In the genomic region with DNA sequence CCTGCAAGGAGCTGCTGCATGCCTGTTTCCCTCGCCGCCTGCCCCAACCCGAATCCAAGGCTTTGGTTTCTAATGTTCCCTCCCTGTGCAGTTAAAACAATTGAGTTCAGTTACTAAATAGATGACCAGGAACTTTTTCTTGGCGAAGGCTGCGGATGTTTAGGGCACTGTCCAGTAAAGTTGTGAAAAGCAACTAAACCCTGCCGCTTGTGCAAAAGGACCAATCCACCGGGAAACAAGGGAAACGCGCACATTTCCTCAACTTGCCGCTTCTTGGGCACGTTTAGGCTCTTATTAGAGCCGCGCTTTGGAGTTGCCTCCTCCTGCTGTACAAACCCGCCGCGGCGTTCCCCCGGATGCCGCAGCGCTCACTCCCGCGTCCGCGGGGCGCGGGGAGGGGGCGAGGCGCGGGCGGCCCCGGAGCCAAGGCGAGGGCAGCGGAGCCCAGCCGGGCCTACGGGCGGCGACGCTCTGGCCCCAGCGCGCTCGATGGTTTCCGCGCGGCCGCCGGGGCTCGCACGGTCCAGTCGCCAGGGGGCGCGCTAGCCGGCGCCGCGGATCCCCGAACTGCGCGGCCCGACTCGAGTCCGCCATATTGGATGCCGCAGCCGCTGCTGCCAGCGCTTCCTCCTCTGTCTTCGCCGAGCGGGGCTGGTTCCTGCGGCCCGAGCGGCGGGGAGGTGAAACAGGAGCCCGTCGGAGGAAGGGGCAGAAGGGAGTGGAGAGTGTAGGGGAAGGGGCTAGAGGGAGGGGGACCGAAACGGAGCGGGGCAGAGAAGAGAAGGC, we compare ENCODE assay signal across 8 cellular contexts. TPM values are rescaled to one million over a fixed set of nuclear protein-coding genes. Genes with fewer than 3 reads are reported as not detected.
DNase-seq lines count a peak whose midpoint lies in the region; ATAC-seq, FAIRE-seq and TF ChIP-seq lines count a peak whose summit lies in the region.

A gene with protein sequence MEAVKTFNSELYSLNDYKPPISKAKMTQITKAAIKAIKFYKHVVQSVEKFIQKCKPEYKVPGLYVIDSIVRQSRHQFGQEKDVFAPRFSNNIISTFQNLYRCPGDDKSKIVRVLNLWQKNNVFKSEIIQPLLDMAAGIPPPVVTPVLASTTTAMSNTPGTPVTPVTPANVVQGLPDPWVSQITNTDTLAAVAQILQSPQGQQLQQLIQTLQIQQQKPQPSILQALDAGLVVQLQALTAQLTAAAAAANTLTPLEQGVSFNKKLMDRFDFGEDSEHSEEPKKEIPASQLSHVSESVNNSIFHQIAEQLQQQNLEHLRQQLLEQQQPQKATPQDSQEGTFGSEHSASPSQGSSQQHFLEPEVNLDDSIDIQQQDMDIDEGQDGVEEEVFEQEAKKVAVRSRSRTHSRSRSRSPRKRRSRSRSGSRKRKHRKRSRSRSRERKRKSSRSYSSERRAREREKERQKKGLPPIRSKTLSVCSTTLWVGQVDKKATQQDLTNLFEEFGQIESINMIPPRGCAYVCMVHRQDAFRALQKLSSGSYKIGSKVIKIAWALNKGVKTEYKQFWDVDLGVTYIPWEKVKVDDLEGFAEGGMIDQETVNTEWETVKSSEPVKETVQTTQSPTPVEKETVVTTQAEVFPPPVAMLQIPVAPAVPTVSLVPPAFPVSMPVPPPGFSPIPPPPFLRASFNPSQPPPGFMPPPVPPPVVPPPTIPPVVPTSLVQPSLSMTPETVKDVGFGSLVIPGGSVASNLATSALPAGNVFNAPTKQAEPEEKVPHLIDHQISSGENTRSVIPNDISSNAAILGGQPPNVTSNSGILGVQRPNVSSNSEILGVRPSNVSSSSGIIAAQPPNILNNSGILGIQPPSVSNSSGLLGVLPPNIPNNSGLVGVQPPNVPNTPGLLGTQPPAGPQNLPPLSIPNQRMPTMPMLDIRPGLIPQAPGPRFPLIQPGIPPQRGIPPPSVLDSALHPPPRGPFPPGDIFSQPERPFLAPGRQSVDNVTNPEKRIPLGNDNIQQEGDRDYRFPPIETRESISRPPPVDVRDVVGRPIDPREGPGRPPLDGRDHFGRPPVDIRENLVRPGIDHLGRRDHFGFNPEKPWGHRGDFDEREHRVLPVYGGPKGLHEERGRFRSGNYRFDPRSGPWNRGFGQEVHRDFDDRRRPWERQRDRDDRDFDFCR (N-terminal part only) (plus strand): TSS at position 593 of the 786 bp plus-strand sequence. CDS start 485 bp downstream, outside the sequence.

- H3K27me3 ChIP-seq in left ventricle myocardium inferior (ENCODE audit: low read depth): no peaks in the 10 kb centered on the region

- ATAC-seq in HG02610 (IDR thresholded peaks at IDR 0.05; ENCODE audit: unreplicated experiment): peak; percentile 77

- FAIRE-seq in GM12891 (lab: Jason Lieb, UNC): peak; percentile 94
- FAIRE-seq in urothelium cell line (lab: Jason Lieb, UNC): no peak

- peak within 1 kb of the TSS; percentile 86 for H3K4me3 ChIP-seq in left ventricle myocardium inferior

- peaks cover 26% of the 10 kb centered on the region for H3K4me1 Mint-ChIP-seq in T-helper 1 cell treated with Interleukin-12 subunit alpha and Interleukin-12 subunit beta and Interleukin-4 antibody, amounts not matched to agents 30 μg/mL and 1 μg/mL, for 36 hours (ENCODE audit: low read depth)

- H3K9me3 Mint-ChIP-seq in T-helper 1 cell treated with Interleukin-12 subunit alpha and Interleukin-12 subunit beta and Interleukin-4 antibody, amounts not matched to agents 30 μg/mL and 1 μg/mL, for 36 hours: no peaks in the 10 kb centered on the region

- no peaks in the 10 kb centered on the region for H3K36me3 ChIP-seq in left ventricle myocardium inferior

- peak; percentile 75; the same call in 1 of the 2 replicates for TF ChIP-seq POLR2A in GM12891 (IDR thresholded peaks at IDR 0.05; ENCODE audit: low read depth, low read length)

- H3K27me3 Mint-ChIP-seq in T-helper 1 cell treated with Interleukin-12 subunit alpha and Interleukin-12 subunit beta and Interleukin-4 antibody, amounts not matched to agents 30 μg/mL and 1 μg/mL, for 36 hours (ENCODE audit: low read depth): no peaks in the 10 kb centered on the region

- peak; percentile 91 for TF ChIP-seq CTCF in left ventricle myocardium inferior (IDR thresholded peaks at IDR 0.05; ENCODE audit: borderline replicate concordance)

- H3K27ac Mint-ChIP-seq in T-helper 1 cell treated with Interleukin-12 subunit alpha and Interleukin-12 subunit beta and Interleukin-4 antibody, amounts not matched to agents 30 μg/mL and 1 μg/mL, for 36 hours: peak within 1 kb of the TSS; percentile 89

- peaks cover 58% of the 10 kb centered on the region for H3K4me1 ChIP-seq in left ventricle myocardium inferior

- H3K27ac ChIP-seq in left ventricle myocardium inferior (replicated peaks): peak within 1 kb of the TSS; percentile 99

- peak within 1 kb of the TSS; percentile 88 for H3K4me3 Mint-ChIP-seq in T-helper 1 cell treated with Interleukin-12 subunit alpha and Interleukin-12 subunit beta and Interleukin-4 antibody, amounts not matched to agents 30 μg/mL and 1 μg/mL, for 36 hours

- H3K9me3 ChIP-seq in left ventricle myocardium inferior (replicated peaks): no peaks in the 10 kb centered on the region

- peaks cover 10% of the 10 kb centered on the region for H3K36me3 Mint-ChIP-seq in T-helper 1 cell treated with Interleukin-12 subunit alpha and Interleukin-12 subunit beta and Interleukin-4 antibody, amounts not matched to agents 30 μg/mL and 1 μg/mL, for 36 hours (ENCODE audit: low read depth)

- DNase-seq in GM12891 (ENCODE audit: insufficient read length, low spot score): peak; percentile 76
- peak; percentile 83 for DNase-seq in NCI-H1048 (lab: John Stamatoyannopoulos, UW)
- DNase-seq in amniotic stem cell (lab: John Stamatoyannopoulos, UW): peak; percentile 20
- DNase-seq in left ventricle myocardium inferior: peak; percentile 86
- peak; percentile 22 for DNase-seq in pulmonary artery endothelial cell (ENCODE audit: low read depth, low spot score)
- peak; percentile 91 for DNase-seq in urothelium cell line (ENCODE audit: low spot score)

- intact Hi-C loops in left ventricle myocardium inferior (cut with micrococcal nuclease): loop anchor here (10.0 kb wide), 1 partner anchor 62 kb away; no protein-coding TSS in a partner anchor

TF ChIP-seq in GM12891, 5 proteins besides CTCF, POLR2A, EP300 and RAD21:
- TF ChIP-seq PAX5 (IDR thresholded peaks at IDR 0.05; ENCODE audit: insufficient read depth, low read length, severe bottlenecking) (peak; percentile 54), POLR2AphosphoS5 (IDR thresholded peaks at IDR 0.05; ENCODE audit: low read depth, low read length) (peak; percentile 87), POU2F2 (IDR thresholded peaks at IDR 0.05; ENCODE audit: low read depth, low read length) (no peak), TAF1 (IDR thresholded peaks at IDR 0.05; ENCODE audit: low read depth, low read length) (peak; percentile 63; the same call in 1 of the 2 replicates), SPI1 (IDR thresholded peaks at IDR 0.05; ENCODE audit: low read depth, low read length) (peak; percentile 34)

RNA-seq across cellular contexts. Expression of the gene that starts here (rescaled TPM):
- polyA plus RNA-seq in GM12891 (2012; ENCODE audit: low read depth, missing spikeins): 12.7 TPM
- total RNA-seq in left ventricle myocardium inferior: 54.2 TPM
- total RNA-seq in pulmonary artery endothelial cell: 19.5 and 21.8 TPM in 2 replicates

Comparison
In these comparisons a context has a peak if more than half of its experiments do, and no peak if none do; other contexts are left out.
1. Peak in every context shown above with its lines: DNase-seq, ATAC-seq, H3K4me3 ChIP-seq and H3K27ac ChIP-seq.
2. DNase-seq: peak in every context shown above with its lines; median percentile 91 in urothelium cell line; 86 in left ventricle myocardium inferior; 83 in NCI-H1048; 76 in GM12891; 22 in pulmonary artery endothelial cell; 20 in amniotic stem cell.